In the genomic region with DNA sequence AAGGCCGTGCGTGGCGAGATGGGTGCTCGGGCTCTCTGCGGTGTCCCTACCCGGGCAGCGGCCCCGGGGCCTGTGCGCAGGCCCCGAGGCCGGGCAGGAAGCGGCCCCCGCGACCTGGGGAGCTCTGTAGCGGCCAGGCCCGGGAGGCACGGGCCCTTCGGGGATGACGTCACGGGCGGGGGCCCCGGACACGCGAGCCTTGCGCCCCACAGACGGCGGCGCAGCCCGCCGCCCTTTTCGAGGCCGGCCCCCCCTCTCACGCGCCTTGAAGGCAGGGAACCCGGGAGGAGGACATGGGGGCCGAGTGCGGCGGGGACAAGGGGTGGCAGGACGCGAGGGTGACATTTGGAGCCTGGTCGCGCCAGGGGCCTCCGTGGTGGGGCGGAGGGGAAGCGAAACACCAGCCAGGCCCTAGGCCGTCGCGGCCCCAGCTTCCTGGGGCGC, we compare ENCODE assay signal across 8 cellular contexts. TPM values are rescaled to one million over a fixed set of nuclear protein-coding genes. Genes with fewer than 3 reads are reported as not detected.
A peak's percentile ranks its signal among the peaks of the same experiment; 100 is the strongest.
DNase-seq lines count a peak whose midpoint lies in the region; ATAC-seq lines count a peak whose summit lies in the region.

No MANE protein-coding gene starts in this region.

- H4K91ac ChIP-seq in mesenchymal stem cell (ENCODE audit: low read length), result peak overlapping the region; percentile 98

- H3K4ac ChIP-seq in mesenchymal stem cell (ENCODE audit: low read depth in 1 of 2, low read length in 2 of 2), result peak overlapping the region; percentile 53 to 97

- H3K4me1 Mint-ChIP-seq in stimulated activated effector memory CD8-positive, alpha-beta T cell treated with anti-CD3 and anti-CD28 coated beads, Interleukin-12 subunit alpha, Interleukin-12 subunit beta, amount 100 ng/mL, for 72 hours, result peaks cover 39% of the 10 kb centered on the region

- H3K4me3 Mint-ChIP-seq in stimulated activated effector memory CD8-positive, alpha-beta T cell treated with anti-CD3 and anti-CD28 coated beads, Interleukin-12 subunit alpha, Interleukin-12 subunit beta, amount 100 ng/mL, for 72 hours, result peak overlapping the region; percentile 78

- no peaks in the 10 kb centered on the region for H3K36me3 ChIP-seq in HUES64 (ENCODE audit: insufficient read depth, low read length)
- no peaks in the 10 kb centered on the region for H3K36me3 ChIP-seq in duodenal mucosa (ENCODE audit: control insufficient read depth in 1 of 2, insufficient read depth in 2 of 2, low read length in 2 of 2)
- H3K36me3 ChIP-seq in mesenchymal stem cell (ENCODE audit: control insufficient read depth in 1 of 2, insufficient read depth in 2 of 2, low read depth in 1 of 2, low read length in 2 of 2), result no peaks in the 10 kb centered on the region

- peak overlapping the region in 1 of 2 experiments; percentile 74 for H2BK12ac ChIP-seq in mesenchymal stem cell (ENCODE audit: low read length in 2 of 2)

- H3K27ac Mint-ChIP-seq in stimulated activated effector memory CD8-positive, alpha-beta T cell treated with anti-CD3 and anti-CD28 coated beads, Interleukin-12 subunit alpha, Interleukin-12 subunit beta, amount 100 ng/mL, for 72 hours, result peak overlapping the region; percentile 88

- H2BK120ac ChIP-seq in mesenchymal stem cell (ENCODE audit: low read depth, low read length), result peak overlapping the region; percentile 92

- H3K18ac ChIP-seq in mesenchymal stem cell (ENCODE audit: low read depth in 1 of 2, low read length in 2 of 2), result peak overlapping the region; percentile 94 to 98

- H3K14ac ChIP-seq in mesenchymal stem cell (ENCODE audit: low read length in 2 of 2), result peak overlapping the region; percentile 49 to 94

- no peak overlapping the region for H2AFZ ChIP-seq in mesenchymal stem cell (ENCODE audit: low read depth, low read length)

- H3K9me3 ChIP-seq in HUES64 (ENCODE audit: insufficient read depth, low read depth, low read length) (no peaks in the 10 kb centered on the region), duodenal mucosa (ENCODE audit: control insufficient read depth in 1 of 2, low read length in 2 of 2) (no peaks in the 10 kb centered on the region), mesenchymal stem cell (ENCODE audit: control insufficient read depth, low read length) (no peaks in the 10 kb centered on the region)

- H3K9ac ChIP-seq in HUES64 (ENCODE audit: low read depth, low read length) (peak overlapping the region; percentile 50; the same call in 1 of the 2 replicates), duodenal mucosa (ENCODE audit: low read depth in 1 of 2, low read length in 2 of 2) (peak overlapping the region; percentile 64 to 81), mesenchymal stem cell (ENCODE audit: low read length) (peak overlapping the region; percentile 93)

- H3K4me3 ChIP-seq in HUES64 (ENCODE audit: low read length) (peak overlapping the region; percentile 62), duodenal mucosa (ENCODE audit: low read depth in 1 of 2, low read length in 2 of 2) (peak overlapping the region; percentile 77 to 78), mesenchymal stem cell (ENCODE audit: insufficient read depth in 1 of 2, low read depth in 1 of 2, low read length in 2 of 2) (peak overlapping the region; percentile 78 to 80)

- peak overlapping the region in 1 of 2 experiments; percentile 68 for H3K23ac ChIP-seq in mesenchymal stem cell (ENCODE audit: low read length in 2 of 2)

- DNase-seq in AG20443 (ENCODE audit: low spot score), result peak; percentile 73
- peak; percentile 47 for DNase-seq in GM19240 (ENCODE audit: insufficient read length, low spot score)
- peak; percentile 28 to 56 for DNase-seq in activated CD4-positive, alpha-beta T cell treated with anti-CD3 and anti-CD28 coated beads for 4 hours
- DNase-seq in mesenchymal stem cell, result peak; percentile 52
- DNase-seq in stimulated activated effector memory CD8-positive, alpha-beta T cell treated with anti-CD3 and anti-CD28 coated beads, Interleukin-12 subunit alpha, Interleukin-12 subunit beta, amount 100 ng/mL, for 72 hours (ENCODE audit: low spot score in 2 of 2), result peak in 1 of 2 donors; percentile 64

- peak overlapping the region; percentile 83 for H2BK15ac ChIP-seq in mesenchymal stem cell (ENCODE audit: low read depth, poor library complexity, severe bottlenecking)

- H3K36me3 Mint-ChIP-seq in stimulated activated effector memory CD8-positive, alpha-beta T cell treated with anti-CD3 and anti-CD28 coated beads, Interleukin-12 subunit alpha, Interleukin-12 subunit beta, amount 100 ng/mL, for 72 hours, result no peaks in the 10 kb centered on the region

- peak overlapping the region; percentile 76 for H3K4me2 ChIP-seq in mesenchymal stem cell (ENCODE audit: low read length, poor library complexity, severe bottlenecking)

- H3K79me1 ChIP-seq in mesenchymal stem cell (replicated peaks; ENCODE audit: low read length, poor library complexity, severe bottlenecking), result peaks cover 3% of the 10 kb centered on the region

- H3K27ac ChIP-seq in HUES64 (ENCODE audit: low read depth, low read length), result no peak overlapping the region
- H3K27ac ChIP-seq in duodenal mucosa (ENCODE audit: low read depth, low read length), result peak overlapping the region; percentile 87
- peak overlapping the region; percentile 27 for H3K27ac ChIP-seq in mesenchymal stem cell (ENCODE audit: low read length, poor library complexity, severe bottlenecking)

- peaks cover 97% of the 10 kb centered on the region for H3K27me3 ChIP-seq in HUES64 (ENCODE audit: insufficient read depth, low read length)
- no peaks in the 10 kb centered on the region for H3K27me3 ChIP-seq in duodenal mucosa (ENCODE audit: control insufficient read depth in 1 of 2, insufficient read depth in 2 of 2, low read length in 2 of 2)
- H3K27me3 ChIP-seq in mesenchymal stem cell (ENCODE audit: control insufficient read depth in 1 of 2, insufficient read depth in 1 of 2, low read length in 2 of 2), result peaks cover 4 to 5% of the 10 kb centered on the region in 2 experiments

- H2BK5ac ChIP-seq in mesenchymal stem cell (ENCODE audit: low read depth, low read length, poor library complexity, severe bottlenecking), result peak overlapping the region; percentile 40

- H3K9me3 Mint-ChIP-seq in stimulated activated effector memory CD8-positive, alpha-beta T cell treated with anti-CD3 and anti-CD28 coated beads, Interleukin-12 subunit alpha, Interleukin-12 subunit beta, amount 100 ng/mL, for 72 hours, result no peaks in the 10 kb centered on the region

- H2AK5ac ChIP-seq in mesenchymal stem cell (ENCODE audit: low read length, severe bottlenecking), result no peak overlapping the region

- 2% methylated on average over 49 of the region's 49 CpGs for WGBS in HUES64
- 0% methylated on average over 32 of the region's 49 CpGs for WGBS in mesenchymal stem cell

- ATAC-seq in stimulated activated effector memory CD8-positive, alpha-beta T cell treated with anti-CD3 and anti-CD28 coated beads, Interleukin-12 subunit alpha, Interleukin-12 subunit beta, amount 100 ng/mL, for 72 hours, result peak; percentile 72
- no peak for ATAC-seq in GM18858 (IDR thresholded peaks at IDR 0.05; ENCODE audit: unreplicated experiment)

- peak overlapping the region; percentile 87 for H4K8ac ChIP-seq in mesenchymal stem cell (ENCODE audit: low read length)

- peaks cover 12% of the 10 kb centered on the region; the same call in 1 of the 2 replicates for H3K4me1 ChIP-seq in HUES64 (ENCODE audit: insufficient read depth, low read length)
- peaks cover 26 to 31% of the 10 kb centered on the region in 2 donors for H3K4me1 ChIP-seq in duodenal mucosa (ENCODE audit: control insufficient read depth in 1 of 2, insufficient read depth in 2 of 2, low read length in 2 of 2)
- peaks cover 36% of the 10 kb centered on the region for H3K4me1 ChIP-seq in mesenchymal stem cell (ENCODE audit: control insufficient read depth, insufficient read depth, low read depth, low read length)

RNA-seq across cellular contexts. Expression of a gene that starts 1.1 kb away (rescaled TPM):
- polyA plus RNA-seq in HUES64 (2013, experiment 1 of 2), result 4.9 TPM
- polyA plus RNA-seq in HUES64 (2013, experiment 2 of 2), result 8.7 TPM
- 24.1 TPM for polyA plus RNA-seq in mesenchymal stem cell (2013, experiment 1 of 2)
- 22.8 TPM for polyA plus RNA-seq in mesenchymal stem cell (2013, experiment 2 of 2)
